In the genomic region with DNA sequence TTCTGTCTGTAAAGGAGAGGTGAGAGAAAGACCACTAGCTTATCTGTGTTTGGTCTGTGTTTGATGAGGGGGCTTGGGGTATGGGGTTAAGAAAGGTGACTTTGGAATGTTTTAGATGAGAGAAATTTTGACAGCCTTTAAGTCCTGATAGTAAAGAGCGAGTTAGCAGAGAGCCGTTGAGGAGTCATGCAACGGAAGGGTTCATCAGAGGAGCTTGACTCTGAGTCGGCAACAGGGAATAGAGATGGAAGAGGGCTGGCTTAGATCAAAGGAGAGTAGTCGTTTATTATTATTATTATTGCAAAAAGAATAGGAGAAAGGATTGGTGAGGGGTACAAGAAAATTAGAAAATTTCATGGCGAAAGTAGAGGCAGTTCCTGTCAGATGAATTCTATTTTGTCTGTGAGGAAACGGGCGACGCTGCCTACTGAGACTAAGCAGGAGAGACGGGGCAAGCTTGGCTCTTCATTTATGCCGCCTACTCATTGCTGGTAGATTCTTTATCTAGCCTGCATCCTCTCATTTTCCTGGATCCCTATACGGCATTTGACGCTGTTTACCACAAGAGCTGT, we compare ENCODE assay signal across 8 cellular contexts. TPM values are rescaled to one million over a fixed set of nuclear protein-coding genes. Genes with fewer than 3 reads are reported as not detected.
DNase-seq lines count a peak whose midpoint lies in the region; ATAC-seq and TF ChIP-seq lines count a peak whose summit lies in the region.

No MANE protein-coding gene starts in this region.

- DNase-seq in Caco-2 (no peak), iPS DF 6.9 (ENCODE audit: low read depth, low spot score) (no peak), HT-29 (ENCODE audit: low spot score) (no peak), foreskin melanocyte (no peak)
- no peak for DNase-seq in activated T-helper 1 cell treated with anti-CD3 and anti-CD28 coated beads, Interleukin-12 subunit alpha, Interleukin-12 subunit beta, Interleukin-2, Interleukin-4 antibody, amounts not matched to agents 30 ng/mL and 10 ng/mL and 1 ng/mL, durations not matched to agents 14 hours and 24 hours and 36 hours (ENCODE audit: low spot score)
- DNase-seq in stimulated activated effector memory CD8-positive, alpha-beta T cell treated with anti-CD3 and anti-CD28 coated beads, Interleukin-12 subunit alpha, Interleukin-12 subunit beta, amount 100 ng/mL, for 72 hours (ENCODE audit: low spot score in 2 of 2) = no peak

- ATAC-seq in HG02759 (IDR thresholded peaks at IDR 0.05; ENCODE audit: unreplicated experiment) = peak; percentile 32
- no peak for ATAC-seq in stimulated activated effector memory CD8-positive, alpha-beta T cell treated with anti-CD3 and anti-CD28 coated beads, Interleukin-12 subunit alpha, Interleukin-12 subunit beta, amount 100 ng/mL, for 72 hours
- ATAC-seq in GM18867 (IDR thresholded peaks at IDR 0.05; ENCODE audit: unreplicated experiment) = no peak

- intact Hi-C loops in Caco-2 (cut with micrococcal nuclease; ENCODE audit: unreplicated experiment) = no loop called here
- intact Hi-C loops in activated T-helper 1 cell treated with anti-CD3 and anti-CD28 coated beads, Interleukin-12 subunit alpha, Interleukin-12 subunit beta, Interleukin-2, Interleukin-4 antibody, amounts not matched to agents 30 ng/mL and 10 ng/mL and 1 ng/mL, durations not matched to agents 14 hours and 24 hours and 36 hours (cut with micrococcal nuclease) = loop anchor here (1.0 to 5.0 kb wide), 3 partner anchors 616 to 853 kb away; partner anchors contain the start of genes FUNDC2, RAB39B and VBP1

- POLR2A ChIA-PET in Caco-2 (lab: Charles Lee) = no interaction called here

- H3K36me3 ChIP-seq in Caco-2 (ENCODE audit: control insufficient read depth, insufficient read depth, low read length) (no peaks in the 10 kb centered on the region), iPS DF 6.9 (ENCODE audit: control insufficient read depth, insufficient read depth, low read length) (no peaks in the 10 kb centered on the region)

- H3K27me3 ChIP-seq in Caco-2 (replicated peaks; ENCODE audit: control insufficient read depth, insufficient read depth, low read length) = no peaks in the 10 kb centered on the region
- H3K27me3 ChIP-seq in iPS DF 6.9 (ENCODE audit: control insufficient read depth, insufficient read depth, low read length) = no peaks in the 10 kb centered on the region

- CTCF ChIA-PET in Caco-2 (lab: Charles Lee) = no interaction called here

- 100% methylated on average over 1 of the region's 13 CpGs for WGBS in iPS DF 6.9 (ENCODE audit: insufficient coverage, insufficient read length)

- no peaks in the 10 kb centered on the region for H3K27me3 Mint-ChIP-seq in Caco-2 (ENCODE audit: insufficient read depth, unreplicated experiment)
- peaks cover under 1% of the 10 kb centered on the region for H3K27me3 Mint-ChIP-seq in activated T-helper 1 cell treated with anti-CD3 and anti-CD28 coated beads, Interleukin-12 subunit alpha, Interleukin-12 subunit beta, Interleukin-2, Interleukin-4 antibody, amounts not matched to agents 30 ng/mL and 10 ng/mL and 1 ng/mL, durations not matched to agents 14 hours and 24 hours and 36 hours (ENCODE audit: insufficient read depth)

- H3K4me1 ChIP-seq in Caco-2 (no peaks in the 10 kb centered on the region), iPS DF 6.9 (ENCODE audit: control insufficient read depth, insufficient read depth, low read length) (no peaks in the 10 kb centered on the region)

- peaks cover 16% of the 10 kb centered on the region for H3K4me1 Mint-ChIP-seq in Caco-2 (ENCODE audit: low read depth, unreplicated experiment)
- H3K4me1 Mint-ChIP-seq in activated T-helper 1 cell treated with anti-CD3 and anti-CD28 coated beads, Interleukin-12 subunit alpha, Interleukin-12 subunit beta, Interleukin-2, Interleukin-4 antibody, amounts not matched to agents 30 ng/mL and 10 ng/mL and 1 ng/mL, durations not matched to agents 14 hours and 24 hours and 36 hours (ENCODE audit: low read depth) = peaks cover 13% of the 10 kb centered on the region
- peaks cover 20% of the 10 kb centered on the region for H3K4me1 Mint-ChIP-seq in stimulated activated effector memory CD8-positive, alpha-beta T cell treated with anti-CD3 and anti-CD28 coated beads, Interleukin-12 subunit alpha, Interleukin-12 subunit beta, amount 100 ng/mL, for 72 hours

- H3K36me3 Mint-ChIP-seq in Caco-2 (ENCODE audit: insufficient read depth, unreplicated experiment) = peaks cover 8% of the 10 kb centered on the region
- H3K36me3 Mint-ChIP-seq in activated T-helper 1 cell treated with anti-CD3 and anti-CD28 coated beads, Interleukin-12 subunit alpha, Interleukin-12 subunit beta, Interleukin-2, Interleukin-4 antibody, amounts not matched to agents 30 ng/mL and 10 ng/mL and 1 ng/mL, durations not matched to agents 14 hours and 24 hours and 36 hours (ENCODE audit: low read depth) = peaks cover 4% of the 10 kb centered on the region
- H3K36me3 Mint-ChIP-seq in stimulated activated effector memory CD8-positive, alpha-beta T cell treated with anti-CD3 and anti-CD28 coated beads, Interleukin-12 subunit alpha, Interleukin-12 subunit beta, amount 100 ng/mL, for 72 hours = no peaks in the 10 kb centered on the region

- H3K9me3 Mint-ChIP-seq in Caco-2 (ENCODE audit: unreplicated experiment) = no peaks in the 10 kb centered on the region
- no peaks in the 10 kb centered on the region for H3K9me3 Mint-ChIP-seq in activated T-helper 1 cell treated with anti-CD3 and anti-CD28 coated beads, Interleukin-12 subunit alpha, Interleukin-12 subunit beta, Interleukin-2, Interleukin-4 antibody, amounts not matched to agents 30 ng/mL and 10 ng/mL and 1 ng/mL, durations not matched to agents 14 hours and 24 hours and 36 hours
- peaks cover 7% of the 10 kb centered on the region for H3K9me3 Mint-ChIP-seq in stimulated activated effector memory CD8-positive, alpha-beta T cell treated with anti-CD3 and anti-CD28 coated beads, Interleukin-12 subunit alpha, Interleukin-12 subunit beta, amount 100 ng/mL, for 72 hours

- peak overlapping the region; percentile 83 for H3K4me3 Mint-ChIP-seq in Caco-2 (ENCODE audit: unreplicated experiment)
- peak overlapping the region; percentile 92 for H3K4me3 Mint-ChIP-seq in activated T-helper 1 cell treated with anti-CD3 and anti-CD28 coated beads, Interleukin-12 subunit alpha, Interleukin-12 subunit beta, Interleukin-2, Interleukin-4 antibody, amounts not matched to agents 30 ng/mL and 10 ng/mL and 1 ng/mL, durations not matched to agents 14 hours and 24 hours and 36 hours
- peak overlapping the region; percentile 86 for H3K4me3 Mint-ChIP-seq in stimulated activated effector memory CD8-positive, alpha-beta T cell treated with anti-CD3 and anti-CD28 coated beads, Interleukin-12 subunit alpha, Interleukin-12 subunit beta, amount 100 ng/mL, for 72 hours

- TF ChIP-seq CTCF in Caco-2 (IDR thresholded peaks at IDR 0.05; ENCODE audit: insufficient read depth in 1 of 2, low read depth in 1 of 2, low read length in 1 of 2, severe bottlenecking in 1 of 2, unreplicated experiment in 1 of 2) = no peak

- H3K27ac ChIP-seq in iPS DF 6.9 (ENCODE audit: low read length) = no peak overlapping the region

- BruUV-seq in Caco-2 (replicated peaks; lab: Mats Ljungman, UMichigan) = no TSS peak

- H3K9me3 ChIP-seq in Caco-2 (no peaks in the 10 kb centered on the region), iPS DF 6.9 (ENCODE audit: control insufficient read depth, insufficient read depth, low read length) (no peaks in the 10 kb centered on the region)

- H3K27ac Mint-ChIP-seq in Caco-2 (ENCODE audit: unreplicated experiment) = peak overlapping the region; percentile 73
- peak overlapping the region; percentile 87 for H3K27ac Mint-ChIP-seq in activated T-helper 1 cell treated with anti-CD3 and anti-CD28 coated beads, Interleukin-12 subunit alpha, Interleukin-12 subunit beta, Interleukin-2, Interleukin-4 antibody, amounts not matched to agents 30 ng/mL and 10 ng/mL and 1 ng/mL, durations not matched to agents 14 hours and 24 hours and 36 hours
- peak overlapping the region; percentile 94 for H3K27ac Mint-ChIP-seq in stimulated activated effector memory CD8-positive, alpha-beta T cell treated with anti-CD3 and anti-CD28 coated beads, Interleukin-12 subunit alpha, Interleukin-12 subunit beta, amount 100 ng/mL, for 72 hours

- peak overlapping the region; percentile 89 for H3K4me3 ChIP-seq in Caco-2 (ENCODE audit: low read depth, low read length)
- peak overlapping the region; percentile 41; the same call in 1 of the 2 replicates for H3K4me3 ChIP-seq in iPS DF 6.9 (ENCODE audit: low read length)

RNA-seq across cellular contexts. Expression of gene VAMP7, which starts 0.5 kb away (rescaled TPM):
- total RNA-seq in Caco-2 (2022) = 29.7 and 31.5 TPM in 2 replicates
- total RNA-seq in activated T-helper 1 cell treated with anti-CD3 and anti-CD28 coated beads, Interleukin-12 subunit alpha, Interleukin-12 subunit beta, Interleukin-2, Interleukin-4 antibody, amounts not matched to agents 30 ng/mL and 10 ng/mL and 1 ng/mL, durations not matched to agents 14 hours and 24 hours and 36 hours = 27.4 and 32.8 TPM in 2 replicates
- total RNA-seq in HT-29 (2014; rRNA removed; shearing (Covaris generic)) = 16.7 and 19.6 TPM in 2 replicates
